Comparison of ENCODE assay signal across 16 cellular contexts in the genomic region with DNA sequence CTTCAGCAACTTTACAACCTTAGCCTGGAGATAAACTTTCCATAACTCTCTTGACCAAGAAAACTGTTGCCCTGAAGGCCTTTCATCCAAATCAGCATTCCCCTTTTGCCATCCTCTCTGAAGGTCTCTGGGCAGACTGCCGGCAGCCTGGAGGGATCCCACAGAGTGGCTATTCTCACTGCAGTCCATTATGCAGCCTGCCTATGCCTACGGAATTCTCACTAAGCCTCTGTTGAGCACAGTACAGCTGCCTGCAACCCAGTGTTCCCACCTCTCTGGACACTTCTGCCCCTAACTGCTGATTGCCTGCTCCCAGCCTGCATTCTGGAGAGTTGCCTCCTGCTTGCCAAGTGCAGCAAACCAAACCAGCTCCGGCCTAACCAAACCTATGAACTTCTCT.
"Had no signal": no experiment of that assay in that cellular context is flagged by ENCODE, and none has a peak within 500 bp of the region (broad histone marks: within the 10 kb centered on the region; RNA-seq: fewer than 3 reads in every experiment).

No MANE protein-coding gene starts in this region.

- H3K27me3 ChIP-seq: gastroesophageal sphincter, thyroid gland had no signal

- DNase-seq: activated naive CD4-positive, alpha-beta T cell treated with anti-CD3 and anti-CD28 coated beads for 36 hours; cortex of kidney; effector memory CD8-positive, alpha-beta T cell; mammary epithelial cell; occipital lobe; stimulated activated CD4-positive, alpha-beta T cell treated with anti-CD3 and anti-CD28 coated beads, Interleukin-2, amount 100 ng/mL, for 48 hours; stimulated activated naive B cell treated with anti-CD40 and anti-IgM and Interleukin-4, amounts not matched to agents 10 μg/mL and 1 μg/mL and 100 μg/mL, for 72 hours; thyroid gland had no signal

- H3K36me3 ChIP-seq: gastroesophageal sphincter, thyroid gland had no signal

- H3K27ac ChIP-seq: gastroesophageal sphincter, thyroid gland had no signal

- H3K4me1 ChIP-seq: gastroesophageal sphincter, thyroid gland had no signal

- H3K36me3 Mint-ChIP-seq: brain; stimulated activated naive B cell treated with anti-CD40 and anti-IgM and Interleukin-4, amounts not matched to agents 10 μg/mL and 1 μg/mL and 100 μg/mL, for 72 hours had no signal

- H3K9me3 ChIP-seq: thyroid gland had no signal

- H3K4me3 ChIP-seq: gastroesophageal sphincter, thyroid gland had no signal

- H3K27ac Mint-ChIP-seq: activated naive CD4-positive, alpha-beta T cell treated with anti-CD3 and anti-CD28 coated beads for 36 hours; activated T-helper 17 cell treated with anti-CD3 and anti-CD28 coated beads, Interleukin-2, amount 50 U/mL, for 72 hours; effector memory CD8-positive, alpha-beta T cell; natural killer cell treated with Interleukin-12 subunit alpha and Interleukin-12 subunit beta and Interleukin-15 and Interleukin-18, amount 100 ng/mL, for 72 hours; stimulated activated naive B cell treated with anti-CD40 and anti-IgM and Interleukin-4, amounts not matched to agents 10 μg/mL and 1 μg/mL and 100 μg/mL, for 72 hours had no signal

- H3K4me1 Mint-ChIP-seq: activated T-helper 17 cell treated with anti-CD3 and anti-CD28 coated beads, Interleukin-2, amount 50 U/mL, for 72 hours; central memory CD8-positive, alpha-beta T cell; stimulated activated naive B cell treated with anti-CD40 and anti-IgM and Interleukin-4, amounts not matched to agents 10 μg/mL and 1 μg/mL and 100 μg/mL, for 72 hours had no signal

- FAIRE-seq: keratinocyte had no signal

- H3K4me3 Mint-ChIP-seq: activated naive CD4-positive, alpha-beta T cell treated with anti-CD3 and anti-CD28 coated beads for 36 hours; activated T-helper 17 cell treated with anti-CD3 and anti-CD28 coated beads, Interleukin-2, amount 50 U/mL, for 72 hours; brain; central memory CD8-positive, alpha-beta T cell; effector memory CD8-positive, alpha-beta T cell; natural killer cell treated with Interleukin-12 subunit alpha and Interleukin-12 subunit beta and Interleukin-15 and Interleukin-18, amount 100 ng/mL, for 72 hours; stimulated activated naive B cell treated with anti-CD40 and anti-IgM and Interleukin-4, amounts not matched to agents 10 μg/mL and 1 μg/mL and 100 μg/mL, for 72 hours had no signal

- ATAC-seq: activated T-helper 17 cell treated with anti-CD3 and anti-CD28 coated beads, Interleukin-2, amount 50 U/mL, for 72 hours; effector memory CD8-positive, alpha-beta T cell; gastroesophageal sphincter; left lobe of liver; natural killer cell treated with Interleukin-12 subunit alpha and Interleukin-12 subunit beta and Interleukin-15 and Interleukin-18, amount 100 ng/mL, for 72 hours; SK-N-SH treated with all-trans-retinoic acid at 6 μM for 48 hours; stimulated activated naive B cell treated with anti-CD40 and anti-IgM and Interleukin-4, amounts not matched to agents 10 μg/mL and 1 μg/mL and 100 μg/mL, for 72 hours had no signal

- H3K27me3 Mint-ChIP-seq: activated T-helper 17 cell treated with anti-CD3 and anti-CD28 coated beads, Interleukin-2, amount 50 U/mL, for 72 hours; central memory CD8-positive, alpha-beta T cell; effector memory CD8-positive, alpha-beta T cell; natural killer cell treated with Interleukin-12 subunit alpha and Interleukin-12 subunit beta and Interleukin-15 and Interleukin-18, amount 100 ng/mL, for 72 hours; stimulated activated naive B cell treated with anti-CD40 and anti-IgM and Interleukin-4, amounts not matched to agents 10 μg/mL and 1 μg/mL and 100 μg/mL, for 72 hours had no signal
